8 cellular contexts compared by ENCODE assay signal in the genomic region with DNA sequence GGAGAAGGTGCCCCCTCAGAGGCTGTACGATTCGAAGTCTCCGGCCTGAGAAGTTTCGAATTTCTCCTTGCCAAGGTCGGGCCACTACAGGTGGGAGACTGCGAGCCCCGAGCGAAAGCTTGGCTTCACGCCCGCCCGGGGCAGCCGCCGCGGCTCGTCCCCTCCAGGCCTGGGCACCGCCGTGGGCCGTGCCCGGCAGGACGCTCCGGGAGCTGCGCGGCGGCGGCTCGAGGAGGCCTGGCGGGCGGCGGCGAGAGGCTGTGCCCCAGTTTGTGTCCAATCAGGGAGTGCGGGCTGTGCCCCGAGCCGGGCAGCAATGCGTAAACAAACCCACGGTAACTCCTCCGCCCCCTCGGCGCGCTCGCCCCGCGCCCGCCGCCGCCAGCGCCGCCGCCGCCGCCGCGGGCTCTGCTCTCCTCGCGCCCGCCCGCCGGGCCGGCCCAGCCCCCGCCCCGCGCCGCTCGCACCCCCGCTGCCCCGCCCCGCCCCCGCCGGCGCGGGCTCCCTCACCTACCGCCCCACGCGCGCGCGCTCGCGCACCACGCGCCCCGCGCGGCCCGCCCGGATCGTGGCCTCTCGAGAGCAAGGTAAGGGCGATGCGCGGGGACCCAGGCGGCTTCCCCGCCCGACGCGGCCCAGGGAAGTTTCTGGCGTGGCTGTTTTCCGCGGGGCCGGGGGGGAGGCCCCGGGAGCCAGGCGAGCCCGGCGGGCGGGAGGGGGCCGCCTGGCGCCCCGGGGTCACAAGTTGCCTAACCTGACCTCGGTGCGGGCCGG. TPM values are rescaled to one million over a fixed set of nuclear protein-coding genes. Genes with fewer than 3 reads are reported as not detected.
DNase-seq lines count a peak whose midpoint lies in the region; ATAC-seq and TF ChIP-seq lines count a peak whose summit lies in the region.

No MANE protein-coding gene starts in this region.

- DNase-seq in Caki2 (ENCODE audit: low read depth) = peak; percentile 62
- peak in 1 of 2 experiments; percentile 7 for DNase-seq in HL-60 (ENCODE audit: low read depth in 1 of 2, low spot score in 1 of 2)
- DNase-seq in T-helper 1 cell = peak; percentile 56 to 83 (median 68)
- DNase-seq in amygdala (lab: John Stamatoyannopoulos, UW) = peak in 54 of 56 donors; percentile 33 to 88 (median 75)
- peak; percentile 85 for DNase-seq in left cardiac atrium
- DNase-seq in posterior cingulate gyrus = peak; percentile 77 to 98 (median 86)
- DNase-seq in transverse colon = peak; percentile 79

- no peak overlapping the region for H3K27ac ChIP-seq in HL-60 (replicated peaks)
- H3K27ac ChIP-seq in transverse colon = peak overlapping the region; percentile 94 to 98 (median 97)

- peaks cover 36% of the 10 kb centered on the region for H3K27me3 ChIP-seq in HL-60 (ENCODE audit: insufficient read depth, poor library complexity, severe bottlenecking)
- no peaks in the 10 kb centered on the region for H3K27me3 ChIP-seq in transverse colon

- TF ChIP-seq EP300 in transverse colon (IDR thresholded peaks at IDR 0.05; ENCODE audit: low read depth) = no peak

- no peak for TF ChIP-seq POLR2A in transverse colon (IDR thresholded peaks at IDR 0.05)

- WGBS in transverse colon (ENCODE audit: low coverage in 1 of 2), 2 donors = 0% methylated on average over 20 of the region's 110 CpGs; no CpG with 5 or more reads in 1 of the 2 donors

- no peaks in the 10 kb centered on the region for H3K36me3 ChIP-seq in transverse colon

- peak overlapping the region; percentile 74 for H3K4me3 ChIP-seq in HL-60 (replicated peaks; ENCODE audit: insufficient read depth, low read length)
- peak overlapping the region; percentile 93 to 98 (median 98) for H3K4me3 ChIP-seq in transverse colon

- TF ChIP-seq CTCF in HL-60 (IDR thresholded peaks at IDR 0.05; ENCODE audit: insufficient read depth, low read length) (no peak), transverse colon (IDR thresholded peaks at IDR 0.05) (no peak)

- H3K9me3 ChIP-seq in transverse colon = no peaks in the 10 kb centered on the region

- ATAC-seq in GM19468 (IDR thresholded peaks at IDR 0.05; ENCODE audit: extremely low read depth, unreplicated experiment) = peak; percentile 36
- peak; percentile 76 to 80 for ATAC-seq in left cardiac atrium

- in situ Hi-C loops in Caki2 (cut with HindIII; ENCODE audit: low pct_unique_long_range_greater_than_20kb, low sequenced_read_pairs) = no loop called here
- in situ Hi-C loops in transverse colon (cut with MboI; ENCODE audit: low pct_ligation_motif_present in 1 of 4, low pct_unique_long_range_greater_than_20kb in 1 of 4, low sequenced_read_pairs in 3 of 4) = loop anchor here in 1 of 4 donors (10.0 kb wide), 1 partner anchor 52 kb away; no protein-coding TSS in a partner anchor

- H3K4me1 ChIP-seq in transverse colon = peaks cover 4 to 29% (median 11%) of the 10 kb centered on the region in 4 donors

- intact Hi-C loops in left cardiac atrium (cut with DNase I) = loop anchor here in 1 of 2 donors (5.0 to 10.0 kb wide), 3 partner anchors 62 to 248 kb away; a partner anchor contains a TSS
- intact Hi-C loops in posterior cingulate gyrus (cut with DNase I) = loop anchor here (2.0 kb wide), 3 partner anchors 58 to 156 kb away; a partner anchor contains a TSS
- intact Hi-C loops in transverse colon (cut with DNase I; ENCODE audit: low total_unique reads) = loop anchor here (1.0 kb wide), 1 partner anchor 60 kb away; no protein-coding TSS in a partner anchor

RNA-seq across cellular contexts. Expression of a gene that starts 57.8 kb away (rescaled TPM):
- total RNA-seq in Caki2 (2014; rRNA removed; shearing (Covaris generic); ENCODE audit: low replicate concordance) = 36.7 and 36.8 TPM in 2 replicates
- 10 to 100 TPM; 46.3 to 55.6 TPM for total RNA-seq in left cardiac atrium
- 10 to 100 TPM; 26.3 to 94.1 (median 57.0) TPM for total RNA-seq in transverse colon
